In genomic region chr21:38355992-38356781, GRCh38 we compare ENCODE assay signal across 9 cellular contexts.
DNase-seq lines count a peak whose midpoint lies in the region; ATAC-seq and TF ChIP-seq lines count a peak whose summit lies in the region.
"Had no signal": no experiment of that assay in that cellular context is flagged by ENCODE, and none has a peak within 500 bp of the region (broad histone marks: within the 10 kb centered on the region; RNA-seq: fewer than 3 reads in every experiment).

No MANE protein-coding gene starts in this region.

- no peaks in the 10 kb centered on the region for H3K9me3 Mint-ChIP-seq in nephron
- no peaks in the 10 kb centered on the region for H3K9me3 Mint-ChIP-seq in stimulated activated naive CD8-positive, alpha-beta T cell treated with anti-CD3 and anti-CD28 coated beads, Interleukin-15, amount 100 ng/mL, for 72 hours

- no peak overlapping the region for H3K4me2 ChIP-seq in IMR-90 (ENCODE audit: low read depth, low read length)

- DNase-seq in NCI-H187 (lab: John Stamatoyannopoulos, UW) (peak; percentile 15 to 22), NCI-H187 treated with DMSO at 0.1 percent for 48 hours (lab: John Stamatoyannopoulos, UW) (no peak), IMR-90 (peak; percentile 61), OCI-M2 (lab: John Stamatoyannopoulos, UW; ENCODE audit: unreplicated experiment) (peak; percentile 36), fibroblast of gingiva (ENCODE audit: low read depth) (peak; percentile 47)
- peak; percentile 77 for DNase-seq in activated T-cell treated with anti-CD3 and anti-CD28 coated beads, Interleukin-2, amount 50 U/mL, for 1 hour
- peak; percentile 69 to 72 for DNase-seq in stimulated activated naive CD8-positive, alpha-beta T cell treated with anti-CD3 and anti-CD28 coated beads, Interleukin-15, amount 100 ng/mL, for 72 hours

- H3K9ac ChIP-seq in IMR-90 (ENCODE audit: low read depth, low read length): no peak overlapping the region
- H3K9ac ChIP-seq: BLaER1 treated with 17β-estradiol and CSF1 and Interleukin-3, amounts not matched to agents 10 nM and 100 nM had no signal

- H3K27ac ChIP-seq in IMR-90 (ENCODE audit: insufficient read depth, low read length): no peak overlapping the region
- H3K27ac ChIP-seq: BLaER1 treated with 17β-estradiol and CSF1 and Interleukin-3, amounts not matched to agents 10 nM and 100 nM had no signal

- H4K8ac ChIP-seq in IMR-90 (ENCODE audit: low read depth in 2 of 2, low read length in 2 of 2): peak overlapping the region in 1 of 2 experiments; percentile 19; a peak in 1 of 4 replicates

- no peak overlapping the region for H3K14ac ChIP-seq in IMR-90 (replicated peaks; ENCODE audit: low read depth, low read length)

- in situ Hi-C loops in IMR-90 (cut with MboI; ENCODE audit: low sequenced_read_pairs): loop anchor here (25.0 kb wide), 1 partner anchor 419 kb away; no protein-coding TSS in a partner anchor

- TF ChIP-seq RAD21 in IMR-90 (IDR thresholded peaks at IDR 0.05; ENCODE audit: low read length): peak; percentile 100

- TF ChIP-seq POLR2A in IMR-90 (IDR thresholded peaks at IDR 0.05; ENCODE audit: low read depth, low read length): peak; percentile 55; the same call in 1 of the 2 replicates

- no peak overlapping the region for H3K27ac Mint-ChIP-seq in nephron
- no peak overlapping the region for H3K27ac Mint-ChIP-seq in stimulated activated naive CD8-positive, alpha-beta T cell treated with anti-CD3 and anti-CD28 coated beads, Interleukin-15, amount 100 ng/mL, for 72 hours

- peaks cover 11% of the 10 kb centered on the region for H3K4me1 ChIP-seq in IMR-90 (ENCODE audit: control insufficient read depth, insufficient read depth, low read length)

- H3K4me1 Mint-ChIP-seq in nephron: peaks cover 26% of the 10 kb centered on the region
- peaks cover 11% of the 10 kb centered on the region for H3K4me1 Mint-ChIP-seq in stimulated activated naive CD8-positive, alpha-beta T cell treated with anti-CD3 and anti-CD28 coated beads, Interleukin-15, amount 100 ng/mL, for 72 hours

- H3K36me3 ChIP-seq in IMR-90 (ENCODE audit: control insufficient read depth, insufficient read depth, low read length): no peaks in the 10 kb centered on the region
- H3K36me3 ChIP-seq: BLaER1 treated with 17β-estradiol and CSF1 and Interleukin-3, amounts not matched to agents 10 nM and 100 nM had no signal

- CTCF ChIA-PET in IMR-90 (lab: Yijun Ruan, JAX): interaction anchor here (0.6 to 2.5 kb wide), 5 partner anchors 37 to 186 kb away, joined by 3 to 8 read pairs (median 3); no protein-coding TSS in a partner anchor

- peaks cover 32% of the 10 kb centered on the region for H3K27me3 Mint-ChIP-seq in nephron (ENCODE audit: low read depth)
- H3K27me3 Mint-ChIP-seq in stimulated activated naive CD8-positive, alpha-beta T cell treated with anti-CD3 and anti-CD28 coated beads, Interleukin-15, amount 100 ng/mL, for 72 hours: peaks cover 38% of the 10 kb centered on the region

- no peak overlapping the region for H3K4me3 Mint-ChIP-seq in nephron
- no peak overlapping the region for H3K4me3 Mint-ChIP-seq in stimulated activated naive CD8-positive, alpha-beta T cell treated with anti-CD3 and anti-CD28 coated beads, Interleukin-15, amount 100 ng/mL, for 72 hours

- no peak overlapping the region for H4K5ac ChIP-seq in IMR-90 (ENCODE audit: low read depth, low read length)

- no TSS peak for BruUV-seq in IMR-90 (replicated peaks; lab: Mats Ljungman, UMichigan)

- peaks cover 0 to 2% of the 10 kb centered on the region in 2 experiments; a peak in 1 of 4 replicates for H3K79me1 ChIP-seq in IMR-90 (ENCODE audit: low read depth in 1 of 2, low read length in 2 of 2)

- intact Hi-C loops in IMR-90 (cut with micrococcal nuclease): loop anchor here (1.0 to 5.0 kb wide), 7 partner anchors 137 to 781 kb away; partner anchors contain the start of gene KCNJ6

- peaks cover 16% of the 10 kb centered on the region for H3K27me3 ChIP-seq in IMR-90 (ENCODE audit: control insufficient read depth, insufficient read depth, low read length)
- H3K27me3 ChIP-seq: BLaER1 treated with 17β-estradiol and CSF1 and Interleukin-3, amounts not matched to agents 10 nM and 100 nM had no signal

- H4K20me1 ChIP-seq in IMR-90 (ENCODE audit: insufficient read depth, low read length): no peaks in the 10 kb centered on the region
- H4K20me1 ChIP-seq: BLaER1 treated with 17β-estradiol and CSF1 and Interleukin-3, amounts not matched to agents 10 nM and 100 nM had no signal

- dilution Hi-C loops in IMR-90 (cut with HindIII; ENCODE audit: low sequenced_read_pairs, unreplicated experiment): loop anchor here (25.0 kb wide), 1 partner anchor 144 kb away; no protein-coding TSS in a partner anchor

- H2AK5ac ChIP-seq in IMR-90 (ENCODE audit: low read depth, low read length): peak overlapping the region; percentile 65; the same call in 1 of the 2 replicates

- no peak overlapping the region for H2AK9ac ChIP-seq in IMR-90 (replicated peaks; ENCODE audit: low read depth, low read length, poor library complexity)

- peak overlapping the region; percentile 14 for H2BK5ac ChIP-seq in IMR-90 (ENCODE audit: low read depth, low read length, poor library complexity, severe bottlenecking)

- peak overlapping the region; percentile 81 for H2AFZ ChIP-seq in IMR-90 (replicated peaks; ENCODE audit: low read length, poor library complexity)

- no peak overlapping the region for H2BK20ac ChIP-seq in IMR-90 (ENCODE audit: low read depth, low read length)

- H3K9me1 ChIP-seq in IMR-90 (ENCODE audit: insufficient read depth, low read length): peaks cover 6% of the 10 kb centered on the region; the same call in 1 of the 2 replicates

- no peak overlapping the region for H2BK120ac ChIP-seq in IMR-90 (ENCODE audit: low read depth, low read length)

- no peak overlapping the region for H3K23ac ChIP-seq in IMR-90 (ENCODE audit: low read depth, low read length)

- no peaks in the 10 kb centered on the region for H3K9me3 ChIP-seq in IMR-90 (ENCODE audit: control insufficient read depth, insufficient read depth, low read length)

- peak overlapping the region; percentile 29; the same call in 1 of the 2 replicates for H4K91ac ChIP-seq in IMR-90 (ENCODE audit: insufficient read depth, low read depth, low read length)

- no peak overlapping the region for H3K4ac ChIP-seq in IMR-90 (ENCODE audit: low read depth, low read length)

- H3K36me3 Mint-ChIP-seq in nephron (ENCODE audit: low read depth): no peaks in the 10 kb centered on the region

- H3K4me3 ChIP-seq in IMR-90 (ENCODE audit: insufficient read depth, low read depth, low read length): no peak overlapping the region
- H3K4me3 ChIP-seq: BLaER1 treated with 17β-estradiol and CSF1 and Interleukin-3, amounts not matched to agents 10 nM and 100 nM had no signal

- H3K18ac ChIP-seq in IMR-90 (ENCODE audit: low read depth, low read length): no peak overlapping the region

- WGBS in IMR-90 (ENCODE audit: extremely low coverage in 2 of 2, insufficient read length in 1 of 2), 2 experiments: 14% methylated on average over 7 of the region's 20 CpGs; no CpG with 5 or more reads in 1 of the 2 experiments

- H3K56ac ChIP-seq in IMR-90 (ENCODE audit: extremely low read depth, insufficient read depth, low read length): no peak overlapping the region

- POLR2A ChIA-PET in IMR-90 (lab: Charles Lee; ENCODE audit: unreplicated experiment): no interaction called here

- TF ChIP-seq CTCF in IMR-90 (conservative IDR thresholded peaks at IDR 0.05; ENCODE audit: low read depth, low read length) (peak; percentile 99), nephron (IDR thresholded peaks at IDR 0.05; ENCODE audit: unreplicated experiment in 3 of 3) (peak; percentile 95 to 99 (median 98))

- peak; percentile 79 for ATAC-seq in IMR-90 (ENCODE audit: low read depth)
- ATAC-seq in stimulated activated naive CD8-positive, alpha-beta T cell treated with anti-CD3 and anti-CD28 coated beads, Interleukin-15, amount 100 ng/mL, for 72 hours: peak; percentile 79

- H2BK15ac ChIP-seq in IMR-90 (ENCODE audit: low read depth, low read length): no peak overlapping the region

TF ChIP-seq in IMR-90, 13 proteins besides CTCF, POLR2A, EP300 and RAD21:
- TF ChIP-seq MAZ (IDR thresholded peaks at IDR 0.05; ENCODE audit: borderline replicate concordance, low read depth, low read length) (peak; percentile 80; the same call in 1 of the 2 replicates), RCOR1 (IDR thresholded peaks at IDR 0.05; ENCODE audit: insufficient replicate concordance, low read length) (no peak), SMC3 (IDR thresholded peaks at IDR 0.05; ENCODE audit: low read depth, low read length) (peak; percentile 99)
TF ChIP-seq in IMR-90: peak in this region for 2.
